In the genomic region with DNA sequence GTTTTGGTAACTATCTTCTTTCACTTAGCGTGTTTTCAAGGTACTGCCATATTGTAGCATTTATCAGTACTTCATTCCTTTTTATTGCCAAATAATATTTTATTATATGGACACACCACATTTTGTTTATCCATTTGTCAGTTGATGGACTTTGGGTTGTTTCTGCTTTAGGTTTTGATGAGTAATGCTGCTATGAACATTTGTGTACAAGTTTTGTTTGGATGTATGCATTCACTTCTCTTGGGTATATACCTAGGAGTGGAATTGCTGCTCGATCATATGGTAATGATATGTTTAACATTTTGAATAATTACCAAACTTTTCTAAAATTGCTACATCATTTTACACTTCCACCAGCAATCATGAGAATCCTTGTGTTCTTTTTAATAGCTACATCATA, we compare ENCODE assay signal across 29 cellular contexts. TPM values are rescaled to one million over a fixed set of nuclear protein-coding genes. Genes with fewer than 3 reads are reported as not detected.
"Had no signal": no experiment of that assay in that cellular context is flagged by ENCODE, and none has a peak within 500 bp of the region (broad histone marks: within the 10 kb centered on the region; RNA-seq: fewer than 3 reads in every experiment).

No MANE protein-coding gene starts in this region.

- DNase-seq: naive thymus-derived CD4-positive, alpha-beta T cell; natural killer cell; occipital lobe; ovary; psoas muscle; right cardiac atrium; stimulated activated CD4-positive, alpha-beta T cell treated with anti-CD3 and anti-CD28 coated beads, Interleukin-1b, Interleukin-23, amount 100 ng/mL, for 48 hours; stimulated activated CD4-positive, alpha-beta T cell treated with anti-CD3 and anti-CD28 coated beads, Interleukin-4, amount 100 ng/mL, for 1 hour; stimulated activated CD4-positive, alpha-beta T cell treated with anti-CD3 and anti-CD28 coated beads, Interleukin-4, amount 100 ng/mL, for 4 hours; stimulated activated CD8-positive, alpha-beta memory T cell treated with anti-CD3 and anti-CD28 coated beads, Interleukin-4, amount 100 ng/mL, for 48 hours; stimulated activated naive CD4-positive, alpha-beta T cell; stimulated activated naive CD8-positive, alpha-beta T cell treated with anti-CD3 and anti-CD28 coated beads, Interleukin-15, amount 100 ng/mL, for 72 hours; stimulated activated naive CD8-positive, alpha-beta T cell treated with anti-CD3 and anti-CD28 coated beads, Interleukin-15, Interleukin-2, amounts not matched to agents 100 U/mL and 50 U/mL, for 24 hours; substantia nigra; testis; tibial artery; trophoblast cell; upper lobe of left lung; uterus had no signal

- H3K9me3 ChIP-seq: ovary, psoas muscle, suprapubic skin, testis, tibial artery, upper lobe of left lung, uterus had no signal

- H3K27ac ChIP-seq: neural progenitor cell, ovary, parathyroid adenoma, psoas muscle, skin epidermis, suprapubic skin, testis, tibial artery, upper lobe of left lung, uterus had no signal

- H3K4me1 ChIP-seq: neural progenitor cell, parathyroid adenoma, psoas muscle, suprapubic skin, testis, tibial artery, upper lobe of left lung, uterus had no signal

- H3K4me3 ChIP-seq: neural progenitor cell, ovary, psoas muscle, skin epidermis, suprapubic skin, testis, tibial artery, upper lobe of left lung, uterus had no signal

- ATAC-seq: naive thymus-derived CD4-positive, alpha-beta T cell; natural killer cell; psoas muscle; right cardiac atrium; sciatic nerve; stimulated activated memory B cell treated with anti-CD40 and anti-IgM and Interleukin-4, amounts not matched to agents 10 μg/mL and 1 μg/mL and 100 μg/mL, for 72 hours; stimulated activated naive CD8-positive, alpha-beta T cell treated with anti-CD3 and anti-CD28 coated beads, Interleukin-15, amount 100 ng/mL, for 72 hours; stimulated activated naive CD8-positive, alpha-beta T cell treated with anti-CD3 and anti-CD28 coated beads, Interleukin-15, Interleukin-2, amounts not matched to agents 100 U/mL and 50 U/mL, for 24 hours had no signal

- H3K36me3 ChIP-seq: neural progenitor cell, ovary, suprapubic skin, tibial artery, upper lobe of left lung, uterus had no signal

- H3K27me3 ChIP-seq: neural progenitor cell, ovary, testis, tibial artery, upper lobe of left lung, uterus had no signal

RNA-seq across cellular contexts. Expression of gene SLC22A7, which starts 6.4 kb away (rescaled TPM):
- total RNA-seq: naive thymus-derived CD4-positive, alpha-beta T cell; natural killer cell; osteoblast; progenitor cell of endocrine pancreas; psoas muscle; renal cortical epithelial cell; right cardiac atrium; sciatic nerve; suprapubic skin; testis; upper lobe of left lung; urinary bladder; uterus had no signal
- polyA plus RNA-seq: naive thymus-derived CD4-positive, alpha-beta T cell; ovary; psoas muscle; right cardiac atrium had no signal

RNA-seq across cellular contexts. Expression of gene CRIP3, which starts 16.9 kb away (rescaled TPM):
- total RNA-seq: osteoblast had no signal
- polyA plus RNA-seq: naive thymus-derived CD4-positive, alpha-beta T cell had no signal

RNA-seq across cellular contexts. Expression of gene TTBK1, which starts 48.4 kb away (rescaled TPM):
- total RNA-seq: psoas muscle, suprapubic skin had no signal
- polyA plus RNA-seq: naive thymus-derived CD4-positive, alpha-beta T cell had no signal
